In the genomic region with DNA sequence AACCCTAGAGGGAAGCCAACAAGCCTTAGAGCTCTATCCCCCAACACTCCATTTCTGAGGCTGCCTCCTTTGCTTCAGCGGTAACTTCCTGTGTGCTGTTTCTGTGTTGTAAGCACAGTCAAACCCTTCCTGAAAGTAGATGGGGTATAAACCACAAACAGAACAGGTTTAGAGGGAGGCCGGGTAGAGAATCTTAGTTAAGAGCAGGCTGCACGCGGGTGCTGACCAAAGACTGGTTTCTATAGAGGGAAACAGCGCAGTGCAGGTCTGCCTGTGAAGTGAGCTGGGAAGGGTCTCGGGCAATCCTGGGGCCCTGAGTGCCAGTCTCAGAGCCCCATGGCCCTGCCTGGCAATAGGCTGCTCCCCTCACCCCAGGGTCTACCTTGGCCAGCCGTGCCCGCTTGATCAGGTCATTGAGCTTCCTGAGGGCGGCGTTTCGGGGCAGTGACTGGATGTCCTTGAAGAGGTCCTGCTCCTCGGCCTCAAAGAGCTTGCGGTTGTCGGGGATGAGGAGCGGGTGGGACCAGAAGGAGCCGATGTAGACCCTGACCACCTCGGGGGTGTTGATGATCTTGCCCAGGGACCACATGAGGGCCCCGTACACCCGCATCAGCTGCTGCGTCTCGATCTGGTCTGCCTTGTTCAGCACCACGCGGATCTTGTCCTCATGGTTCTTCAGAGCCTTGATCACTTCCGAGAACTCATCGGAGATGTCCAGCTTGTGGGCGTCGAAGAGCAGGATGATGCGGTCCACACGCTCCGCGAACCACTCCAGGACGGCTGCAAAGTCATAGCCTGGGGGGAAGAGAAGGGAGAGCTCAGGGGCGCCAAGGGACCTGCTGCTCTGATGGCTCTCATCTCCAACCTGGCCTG, we compare ENCODE assay signal across 8 cellular contexts. TPM values are rescaled to one million over a fixed set of nuclear protein-coding genes. Genes with fewer than 3 reads are reported as not detected.
A peak's percentile ranks its signal among the peaks of the same experiment; 100 is the strongest.
DNase-seq lines count a peak whose midpoint lies in the region; ATAC-seq and TF ChIP-seq lines count a peak whose summit lies in the region.

No MANE protein-coding gene starts in this region.

- H3K27ac ChIP-seq in KMS-11 (peak overlapping the region; percentile 90), substantia nigra (ENCODE audit: low read depth, low read length, poor library complexity, severe bottlenecking) (no peak overlapping the region)

- intact Hi-C loops in activated naive CD4-positive, alpha-beta T cell treated with anti-CD3 and anti-CD28 coated beads for 36 hours (cut with micrococcal nuclease): loop anchor here (1.0 to 10.0 kb wide), 8 partner anchors 8 to 713 kb away; a partner anchor contains a TSS

- H3K9me3 Mint-ChIP-seq in activated naive CD4-positive, alpha-beta T cell treated with anti-CD3 and anti-CD28 coated beads for 36 hours: no peaks in the 10 kb centered on the region

- peak overlapping the region; percentile 98 for H3K4me2 ChIP-seq in KMS-11

- H3K4me1 ChIP-seq in KMS-11 (ENCODE audit: low read depth, poor library complexity, severe bottlenecking): peaks cover 94% of the 10 kb centered on the region

- H3K36me3 Mint-ChIP-seq in activated naive CD4-positive, alpha-beta T cell treated with anti-CD3 and anti-CD28 coated beads for 36 hours (ENCODE audit: low read depth): peaks cover 51% of the 10 kb centered on the region

- peaks cover 94% of the 10 kb centered on the region for H3K4me1 Mint-ChIP-seq in activated naive CD4-positive, alpha-beta T cell treated with anti-CD3 and anti-CD28 coated beads for 36 hours (ENCODE audit: low read depth)

- ATAC-seq in GM21529 (IDR thresholded peaks at IDR 0.05; ENCODE audit: unreplicated experiment): peak; percentile 70

- peak; percentile 14 for TF ChIP-seq POLR2A in GM15510 (IDR thresholded peaks at IDR 0.05; ENCODE audit: borderline replicate concordance, extremely low read depth, insufficient read length)

- peak overlapping the region; percentile 55; the same call in 1 of the 2 replicates for H3K9ac ChIP-seq in KMS-11

- no peaks in the 10 kb centered on the region for H3K27me3 ChIP-seq in KMS-11 (ENCODE audit: insufficient read depth, low read depth)

- H3K27me3 Mint-ChIP-seq in activated naive CD4-positive, alpha-beta T cell treated with anti-CD3 and anti-CD28 coated beads for 36 hours (ENCODE audit: low read depth): no peaks in the 10 kb centered on the region

- peak; percentile 85 for DNase-seq in activated naive CD4-positive, alpha-beta T cell treated with anti-CD3 and anti-CD28 coated beads for 36 hours
- peak; percentile 60 to 61 for DNase-seq in stimulated activated CD4-positive, alpha-beta T cell treated with anti-CD3 and anti-CD28 coated beads, Interleukin-15, amount 100 ng/mL, for 48 hours (ENCODE audit: low read depth in 2 of 2)
- no peak for DNase-seq in NCI-H446 treated with DMSO at 0.1 percent for 48 hours (lab: John Stamatoyannopoulos, UW)
- DNase-seq in substantia nigra (lab: John Stamatoyannopoulos, UW): no peak
- DNase-seq in HK-2 (ENCODE audit: unreplicated experiment): no peak

- H4K20me1 ChIP-seq in KMS-11 (ENCODE audit: insufficient read depth): no peaks in the 10 kb centered on the region

- H2AFZ ChIP-seq in KMS-11 (ENCODE audit: low read depth): peak overlapping the region; percentile 3; the same call in 1 of the 2 replicates

- H3K79me2 ChIP-seq in KMS-11 (ENCODE audit: insufficient read depth, low read depth): peaks cover 49% of the 10 kb centered on the region

- H3K4me3 ChIP-seq in KMS-11 (IDR thresholded peaks at IDR 0.05; ENCODE audit: insufficient read depth, low read depth, low read length): no peak overlapping the region

- TF ChIP-seq CTCF in KMS-11 (conservative IDR thresholded peaks at IDR 0.05; ENCODE audit: low read depth, low read length): no peak

- CTCF ChIA-PET in activated naive CD4-positive, alpha-beta T cell treated with anti-CD3 and anti-CD28 coated beads for 36 hours (lab: Charles Lee): interaction anchor here (0.8 to 32.9 kb wide), 4 partner anchors 9 to 53 kb away, joined by 3 to 992 read pairs (median 157); a partner anchor contains a TSS

- no peaks in the 10 kb centered on the region for H3K36me3 ChIP-seq in KMS-11 (ENCODE audit: insufficient read depth)

- H3K27ac Mint-ChIP-seq in activated naive CD4-positive, alpha-beta T cell treated with anti-CD3 and anti-CD28 coated beads for 36 hours: peak overlapping the region; percentile 99

- H3K4me3 Mint-ChIP-seq in activated naive CD4-positive, alpha-beta T cell treated with anti-CD3 and anti-CD28 coated beads for 36 hours: peak overlapping the region; percentile 72

RNA-seq across cellular contexts. Expression of a gene that starts 15.3 kb away (rescaled TPM):
- under 1 TPM; 0.32 to 0.41 TPM for total RNA-seq in activated naive CD4-positive, alpha-beta T cell treated with anti-CD3 and anti-CD28 coated beads for 36 hours

RNA-seq across cellular contexts. Expression of a gene that starts 18.6 kb away (rescaled TPM):
- total RNA-seq in activated naive CD4-positive, alpha-beta T cell treated with anti-CD3 and anti-CD28 coated beads for 36 hours: 100 to 1,000 TPM; 124 to 132 TPM

RNA-seq across cellular contexts. Expression of a gene that starts 49.4 kb away (rescaled TPM):
- total RNA-seq in activated naive CD4-positive, alpha-beta T cell treated with anti-CD3 and anti-CD28 coated beads for 36 hours: 10 to 100 TPM; 23.9 TPM

RNA-seq across cellular contexts. Expression of a gene that starts 56.8 kb away (rescaled TPM):
- 10 to 100 TPM; 69.5 to 73.9 TPM for total RNA-seq in activated naive CD4-positive, alpha-beta T cell treated with anti-CD3 and anti-CD28 coated beads for 36 hours

RNA-seq across cellular contexts. Expression of a gene that starts 57.2 kb away (rescaled TPM):
- total RNA-seq in activated naive CD4-positive, alpha-beta T cell treated with anti-CD3 and anti-CD28 coated beads for 36 hours: 10 to 100 TPM; 15.1 to 16.3 TPM

Comparison
In these comparisons a context has a peak if more than half of its experiments do, and no peak if none do; other contexts are left out.
1. DNase-seq: peak in activated naive CD4-positive, alpha-beta T cell treated with anti-CD3 and anti-CD28 coated beads for 36 hours (single experiment) and stimulated activated CD4-positive, alpha-beta T cell treated with anti-CD3 and anti-CD28 coated beads, Interleukin-15, amount 100 ng/mL, for 48 hours (2 of 2); none in NCI-H446 treated with DMSO at 0.1 percent for 48 hours (single experiment), substantia nigra (0 of 49) and HK-2 (single experiment).